ENCODE assay signal across 23 cellular contexts in the genomic region with DNA sequence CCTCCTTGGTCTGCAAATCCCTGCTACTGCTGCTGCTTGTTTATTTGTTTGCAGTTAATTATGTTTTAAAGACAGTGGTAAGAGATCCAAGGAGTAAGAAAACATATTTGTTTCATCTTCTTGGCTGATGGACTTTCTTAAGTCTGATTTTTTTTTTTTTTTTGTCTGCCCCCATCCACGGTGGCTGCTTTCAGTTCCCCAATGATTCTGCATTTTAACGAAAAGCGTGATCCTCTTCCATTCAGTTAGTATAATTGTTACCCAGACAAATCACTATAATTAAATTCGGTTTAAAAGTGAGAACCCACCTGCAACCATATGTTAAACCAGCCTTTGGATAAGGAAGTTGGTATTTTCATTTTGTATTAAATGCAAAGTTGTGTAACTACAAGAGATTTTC.
"Had no signal": no experiment of that assay in that cellular context is flagged by ENCODE, and none has a peak within 500 bp of the region (broad histone marks: within the 10 kb centered on the region; RNA-seq: fewer than 3 reads in every experiment).

No MANE protein-coding gene starts in this region.

- H3K4me3 ChIP-seq: colonic mucosa had no signal

- H3K9me3 ChIP-seq: colonic mucosa had no signal

- H3K27me3 ChIP-seq: colonic mucosa had no signal

- H3K36me3 ChIP-seq: colonic mucosa, WERI-Rb-1 had no signal

- DNase-seq: activated CD4-positive, alpha-beta memory T cell treated with anti-CD3 and anti-CD28 coated beads, Interleukin-2, amount 10 ng/mL, durations not matched to agents 7 days and 5 days; activated CD4-positive, alpha-beta T cell treated with anti-CD3 and anti-CD28 coated beads for 36 hours; activated CD4-positive, alpha-beta T cell treated with anti-CD3 and anti-CD28 coated beads, Interleukin-2, amount 50 U/mL, for 1 hour; activated gamma-delta T cell; activated naive CD4-positive, alpha-beta T cell treated with anti-CD3 and anti-CD28 coated beads for 36 hours; activated naive CD8-positive, alpha-beta T cell treated with anti-CD3 and anti-CD28 coated beads for 36 hours; activated T-cell treated with anti-CD3 and anti-CD28 coated beads for 4 hours; activated T-cell treated with anti-CD3 and anti-CD28 coated beads, Interleukin-2, amount 50 U/mL, for 48 hours; anterior cingulate cortex; colonic mucosa; Karpas-422; NCI-H1092; NCI-H1417; NCI-H1930; NCI-H2171; NCI-H2227 treated with DMSO at 0.1 percent for 48 hours; NCI-H446 treated with DMSO at 0.1 percent for 48 hours; NCI-H524 treated with DMSO at 0.1 percent for 48 hours; NCI-H774; SIG-M5; T-cell; WERI-Rb-1 had no signal

- ATAC-seq: activated CD4-positive, alpha-beta T cell treated with anti-CD3 and anti-CD28 coated beads for 36 hours; activated T-helper 17 cell treated with anti-CD3 and anti-CD28 coated beads, Interleukin-2, amount 50 U/mL, for 72 hours; T-cell had no signal

- H3K27ac ChIP-seq: colonic mucosa, WERI-Rb-1 had no signal

- H3K4me1 ChIP-seq: colonic mucosa had no signal
